ENCODE assay signal across 8 cellular contexts in genomic region chr15:50145451-50145872, GRCh38. TPM values are rescaled to one million over a fixed set of nuclear protein-coding genes. Genes with fewer than 3 reads are reported as not detected.
DNase-seq lines count a peak whose midpoint lies in the region; ATAC-seq lines count a peak whose summit lies in the region.

No MANE protein-coding gene starts in this region.

- ATAC-seq in activated naive CD8-positive, alpha-beta T cell treated with anti-CD3 and anti-CD28 coated beads, Interleukin-2, amount 10 ng/mL, durations not matched to agents 7 days and 5 days (ENCODE audit: low read depth): peak; percentile 42
- ATAC-seq in HG03039 (IDR thresholded peaks at IDR 0.05; ENCODE audit: unreplicated experiment): no peak
- ATAC-seq in GM21737 (IDR thresholded peaks at IDR 0.05; ENCODE audit: unreplicated experiment): no peak

- no peaks in the 10 kb centered on the region for H3K27me3 Mint-ChIP-seq in activated naive CD8-positive, alpha-beta T cell treated with anti-CD3 and anti-CD28 coated beads, Interleukin-2, amount 10 ng/mL, durations not matched to agents 7 days and 5 days
- H3K27me3 Mint-ChIP-seq in activated naive CD8-positive, alpha-beta T cell treated with anti-CD3 and anti-CD28 coated beads for 36 hours: no peaks in the 10 kb centered on the region

- H3K27ac Mint-ChIP-seq in activated naive CD8-positive, alpha-beta T cell treated with anti-CD3 and anti-CD28 coated beads, Interleukin-2, amount 10 ng/mL, durations not matched to agents 7 days and 5 days: no peak overlapping the region
- no peak overlapping the region for H3K27ac Mint-ChIP-seq in activated naive CD8-positive, alpha-beta T cell treated with anti-CD3 and anti-CD28 coated beads for 36 hours

- no peaks in the 10 kb centered on the region for H3K9me3 Mint-ChIP-seq in activated naive CD8-positive, alpha-beta T cell treated with anti-CD3 and anti-CD28 coated beads, Interleukin-2, amount 10 ng/mL, durations not matched to agents 7 days and 5 days
- no peaks in the 10 kb centered on the region for H3K9me3 Mint-ChIP-seq in activated naive CD8-positive, alpha-beta T cell treated with anti-CD3 and anti-CD28 coated beads for 36 hours

- peaks cover 10% of the 10 kb centered on the region for H3K36me3 Mint-ChIP-seq in activated naive CD8-positive, alpha-beta T cell treated with anti-CD3 and anti-CD28 coated beads, Interleukin-2, amount 10 ng/mL, durations not matched to agents 7 days and 5 days
- H3K36me3 Mint-ChIP-seq in activated naive CD8-positive, alpha-beta T cell treated with anti-CD3 and anti-CD28 coated beads for 36 hours: no peaks in the 10 kb centered on the region

- DNase-seq in activated naive CD8-positive, alpha-beta T cell treated with anti-CD3 and anti-CD28 coated beads, Interleukin-2, amount 10 ng/mL, durations not matched to agents 7 days and 5 days: no peak
- no peak for DNase-seq in activated naive CD8-positive, alpha-beta T cell treated with anti-CD3 and anti-CD28 coated beads for 36 hours
- DNase-seq in Kasumi-1 (lab: John Stamatoyannopoulos, UW) (peak; percentile 61 to 84), RKO (ENCODE audit: low spot score) (peak; percentile 85), epidermal melanocyte (ENCODE audit: insufficient read length, low spot score) (peak; percentile 63), midbrain (lab: John Stamatoyannopoulos, UW) (peak; percentile 76)

- no peak overlapping the region for H3K4me3 Mint-ChIP-seq in activated naive CD8-positive, alpha-beta T cell treated with anti-CD3 and anti-CD28 coated beads, Interleukin-2, amount 10 ng/mL, durations not matched to agents 7 days and 5 days
- H3K4me3 Mint-ChIP-seq in activated naive CD8-positive, alpha-beta T cell treated with anti-CD3 and anti-CD28 coated beads for 36 hours: no peak overlapping the region

- peaks cover 29% of the 10 kb centered on the region for H3K4me1 Mint-ChIP-seq in activated naive CD8-positive, alpha-beta T cell treated with anti-CD3 and anti-CD28 coated beads, Interleukin-2, amount 10 ng/mL, durations not matched to agents 7 days and 5 days
- peaks cover 8% of the 10 kb centered on the region for H3K4me1 Mint-ChIP-seq in activated naive CD8-positive, alpha-beta T cell treated with anti-CD3 and anti-CD28 coated beads for 36 hours

- POLR2A ChIA-PET in activated naive CD8-positive, alpha-beta T cell treated with anti-CD3 and anti-CD28 coated beads, Interleukin-2, amount 10 ng/mL, durations not matched to agents 7 days and 5 days (lab: Charles Lee): interaction anchor here (0.7 kb wide), 1 partner anchor 957 kb away, joined by 5 read pairs; no protein-coding TSS in a partner anchor

RNA-seq across cellular contexts. Expression of gene ATP8B4, which starts 26.4 kb away (rescaled TPM):
- total RNA-seq in activated naive CD8-positive, alpha-beta T cell treated with anti-CD3 and anti-CD28 coated beads, Interleukin-2, amount 10 ng/mL, durations not matched to agents 7 days and 5 days: 10 to 100 TPM; 25.0 to 30.3 TPM
- total RNA-seq in activated naive CD8-positive, alpha-beta T cell treated with anti-CD3 and anti-CD28 coated beads for 36 hours: 1 to 10 TPM; 3.4 to 3.5 TPM

RNA-seq across cellular contexts. Expression of gene SLC27A2, which starts 36.5 kb away (rescaled TPM):
- total RNA-seq in activated naive CD8-positive, alpha-beta T cell treated with anti-CD3 and anti-CD28 coated beads, Interleukin-2, amount 10 ng/mL, durations not matched to agents 7 days and 5 days: 1 to 10 TPM; 8.8 to 9.6 TPM
- 10 to 100 TPM; 15.0 to 16.0 TPM for total RNA-seq in activated naive CD8-positive, alpha-beta T cell treated with anti-CD3 and anti-CD28 coated beads for 36 hours

Comparison
In these comparisons a context has a peak if more than half of its experiments do, and no peak if none do; other contexts are left out.
1. RNA of gene ATP8B4, which starts 26.4 kb away (total RNA-seq): 25.0 to 30.3 TPM in activated naive CD8-positive, alpha-beta T cell treated with anti-CD3 and anti-CD28 coated beads, Interleukin-2, amount 10 ng/mL, durations not matched to agents 7 days and 5 days; 3.4 to 3.5 TPM in activated naive CD8-positive, alpha-beta T cell treated with anti-CD3 and anti-CD28 coated beads for 36 hours; every median in the first group is over 4 times any median in the second.
2. DNase-seq: peak in Kasumi-1 (2 of 2), RKO (single experiment), epidermal melanocyte (single experiment) and midbrain (single experiment); none in activated naive CD8-positive, alpha-beta T cell treated with anti-CD3 and anti-CD28 coated beads, Interleukin-2, amount 10 ng/mL, durations not matched to agents 7 days and 5 days (single experiment) and activated naive CD8-positive, alpha-beta T cell treated with anti-CD3 and anti-CD28 coated beads for 36 hours (single experiment).